In genomic region chr5:58582411-58583393, GRCh38 we compare ENCODE assay signal across 8 cellular contexts. TPM values are rescaled to one million over a fixed set of nuclear protein-coding genes. Genes with fewer than 3 reads are reported as not detected.
A peak's percentile ranks its signal among the peaks of the same experiment; 100 is the strongest.
DNase-seq lines count a peak whose midpoint lies in the region; ATAC-seq, FAIRE-seq and TF ChIP-seq lines count a peak whose summit lies in the region.

Gene RAB3C, plus strand, starts transcription at chr5:58583075. Its CDS starts 134 bp downstream, at chr5:58583209.

- H3K27me3 ChIP-seq in ACC112 (ENCODE audit: insufficient read depth, low read length), result peaks cover 66% of the 10 kb centered on the region

- ATAC-seq in GM18508 (IDR thresholded peaks at IDR 0.05; ENCODE audit: insufficient read depth, unreplicated experiment) (peak; percentile 100), HG02970 (IDR thresholded peaks at IDR 0.05; ENCODE audit: low FRiP score, unreplicated experiment) (peak; percentile 100)

- FAIRE-seq in kidney (lab: Jason Lieb, UNC), result peak; percentile 80

- no peaks in the 10 kb centered on the region for H3K79me2 ChIP-seq in ACC112 (ENCODE audit: control insufficient read depth, insufficient read depth, low read length, unreplicated experiment)

- H2AFZ ChIP-seq in ACC112 (ENCODE audit: low read length, unreplicated experiment), result peak within 1 kb of the TSS; percentile 71

- H3K4me1 ChIP-seq in ACC112 (ENCODE audit: control insufficient read depth, insufficient read depth, low read length, unreplicated experiment) (no peaks in the 10 kb centered on the region), kidney (ENCODE audit: control insufficient read depth in 1 of 2, insufficient read depth in 1 of 2, low read depth in 1 of 2, low read length in 2 of 2) (peaks cover 7% of the 10 kb centered on the region in 2 donors)

- DNase-seq in NCI-H187 (lab: John Stamatoyannopoulos, UW), result peak; percentile 92 to 97
- DNase-seq in T1000 (lab: John Stamatoyannopoulos, UW), result peak; percentile 85
- peak; percentile 81 for DNase-seq in coronary artery (ENCODE audit: low spot score)
- peak; percentile 96 for DNase-seq in kidney
- peak; percentile 73 for DNase-seq in smooth muscle cell of the brain vasculature (ENCODE audit: low read depth, low spot score)

- TF ChIP-seq CTCF in coronary artery (IDR thresholded peaks at IDR 0.05) (no peak), kidney (IDR thresholded peaks at IDR 0.05; ENCODE audit: borderline replicate concordance, extremely low read depth, insufficient read depth) (no peak)

- intact Hi-C loops in kidney (cut with DNase I), result no loop called here

- peak within 1 kb of the TSS; percentile 76 for H3K4me3 ChIP-seq in ACC112 (ENCODE audit: low read depth, low read length)
- peak within 1 kb of the TSS; percentile 68 for H3K4me3 ChIP-seq in coronary artery
- H3K4me3 ChIP-seq in kidney (ENCODE audit: low read length in 2 of 2), result peak within 1 kb of the TSS; percentile 82 to 83

- H3K36me3 ChIP-seq in ACC112 (ENCODE audit: insufficient read depth, low read length) (no peaks in the 10 kb centered on the region), kidney (ENCODE audit: control insufficient read depth in 1 of 2, insufficient read depth in 2 of 2, low read length in 2 of 2) (no peaks in the 10 kb centered on the region)

- H3K9me3 ChIP-seq in kidney (ENCODE audit: control insufficient read depth in 1 of 2, low read length in 2 of 2), result peaks cover 0 to 2% of the 10 kb centered on the region in 2 donors

- no peak within 1 kb of the TSS for H3K27ac ChIP-seq in ACC112 (ENCODE audit: low read depth, low read length)
- no peak within 1 kb of the TSS for H3K27ac ChIP-seq in coronary artery
- H3K27ac ChIP-seq in kidney (ENCODE audit: low read depth in 2 of 2, low read length in 2 of 2), result no peak within 1 kb of the TSS

- peak within 1 kb of the TSS; percentile 6 to 22 for H3K9ac ChIP-seq in kidney (ENCODE audit: low read length in 2 of 2)

RNA-seq across cellular contexts. Expression of gene RAB3C, which starts in this region (rescaled TPM):
- total RNA-seq in kidney, result 3.7 TPM
- not detected for polyA plus RNA-seq in kidney (ENCODE audit: insufficient read depth, low read depth, low replicate concordance)
